In the genomic region with DNA sequence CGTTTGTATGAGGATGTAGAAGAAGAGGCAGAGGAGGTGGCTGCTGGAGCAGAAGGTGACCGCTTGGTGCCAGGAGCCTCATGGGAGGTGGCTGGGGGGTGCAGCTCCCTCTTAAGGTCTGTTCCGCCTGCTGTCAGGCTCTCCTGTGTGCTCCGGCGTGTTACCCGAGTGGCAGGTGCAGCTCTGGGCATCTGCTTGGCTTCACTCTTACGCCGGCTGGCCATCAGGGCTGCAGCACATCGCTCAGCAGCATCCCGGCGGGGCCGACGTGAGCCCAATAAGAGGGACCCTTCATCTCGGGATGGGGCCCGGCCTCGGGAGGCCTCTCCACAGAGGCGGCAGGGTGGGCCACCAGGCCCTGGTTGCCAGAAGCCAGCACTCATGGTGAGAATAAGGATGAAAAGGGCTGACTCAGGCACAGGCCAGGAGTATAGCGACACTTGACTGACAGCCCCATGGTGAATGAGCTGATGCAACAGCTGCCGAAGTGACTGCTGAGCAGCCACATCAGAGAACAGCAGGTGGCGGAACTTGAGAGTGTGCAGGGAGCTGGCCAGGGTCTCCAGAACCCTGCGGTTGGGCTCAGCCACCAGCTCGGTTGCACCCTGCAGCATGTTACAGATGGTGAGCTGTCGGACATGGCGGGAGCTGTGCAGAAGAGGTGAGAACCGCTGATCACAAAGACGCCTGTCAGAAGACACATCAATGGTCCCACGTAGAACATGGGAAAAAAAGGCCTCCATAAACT, we compare ENCODE assay signal across 10 cellular contexts. TPM values are rescaled to one million over a fixed set of nuclear protein-coding genes. Genes with fewer than 3 reads are reported as not detected.
A peak's percentile ranks its signal among the peaks of the same experiment; 100 is the strongest.
DNase-seq lines count a peak whose midpoint lies in the region; ATAC-seq, FAIRE-seq and TF ChIP-seq lines count a peak whose summit lies in the region.
"Had no signal": no experiment of that assay in that cellular context is flagged by ENCODE, and none has a peak within 500 bp of the region (broad histone marks: within the 10 kb centered on the region; RNA-seq: fewer than 3 reads in every experiment).

No MANE protein-coding gene starts in this region.

- no peaks in the 10 kb centered on the region for H3K4me1 ChIP-seq in GM12878 (ENCODE audit: control insufficient read depth, insufficient read depth, low read length)
- H3K4me1 ChIP-seq in SK-N-SH (ENCODE audit: control insufficient read depth in 1 of 2, insufficient read depth in 2 of 2, low read depth in 1 of 2, low read length in 1 of 2): 0 out of 4 replicates have a peak, but pooled peaks cover 0 to 6% of the 10 kb centered on the region in 2 experiments
- H3K4me1 ChIP-seq: parathyroid adenoma had no signal

- TF ChIP-seq POLR2A in GM12878 (IDR thresholded peaks at IDR 0.05; ENCODE audit: low read depth, low read length): peak; percentile 66; the same call in 1 of the 2 replicates

- H3K9ac ChIP-seq in GM12878 (ENCODE audit: control insufficient read depth, insufficient read depth, low read length): no peak overlapping the region
- H3K9ac ChIP-seq in SK-N-SH: no peak overlapping the region
- H3K9ac ChIP-seq: parathyroid adenoma had no signal

- H3K4me3 ChIP-seq in GM12878 (no peak overlapping the region), SK-N-SH (ENCODE audit: low read depth in 2 of 2, low read length in 1 of 2) (no peak overlapping the region)

- H3K27ac ChIP-seq in GM12878 (ENCODE audit: control insufficient read depth, insufficient read depth) (no peak overlapping the region), SK-N-SH (ENCODE audit: low read depth in 2 of 2, low read length in 1 of 2) (no peak overlapping the region)
- H3K27ac ChIP-seq: parathyroid adenoma had no signal

- ATAC-seq in GM12878 (no peak; the same call in 2 of the 3 replicates), HG02623 (IDR thresholded peaks at IDR 0.05; ENCODE audit: unreplicated experiment) (no peak), omental fat pad (ENCODE audit: low FRiP score) (no peak), Right ventricle myocardium inferior (no peak)

- H3K79me2 ChIP-seq in GM12878 (ENCODE audit: control insufficient read depth, insufficient read depth, low read length) (no peaks in the 10 kb centered on the region), SK-N-SH (ENCODE audit: insufficient read depth) (peaks cover 6% of the 10 kb centered on the region; the same call in 1 of the 2 replicates)
- H3K79me2 ChIP-seq: parathyroid adenoma had no signal

- peaks cover 30% of the 10 kb centered on the region for H3F3A ChIP-seq in SK-N-SH (replicated peaks; ENCODE audit: insufficient read depth)

- TF ChIP-seq EP300 in GM12878 (IDR thresholded peaks at IDR 0.05; ENCODE audit: borderline replicate concordance in 1 of 2, control insufficient read depth in 1 of 2, low read depth in 2 of 2, low read length in 2 of 2): no peak
- no peak for TF ChIP-seq EP300 in SK-N-SH (IDR thresholded peaks at IDR 0.05; ENCODE audit: borderline replicate concordance in 1 of 2, low read depth in 1 of 2, low read length in 1 of 2)

- no TSS peak for BruUV-seq in GM12878 (replicated peaks; lab: Mats Ljungman, UMichigan)

- DNase-seq in LHCN-M2 (ENCODE audit: low read depth) (peak; percentile 95), SHP77 (lab: John Stamatoyannopoulos, UW) (peak; percentile 90 to 94), GM12878 (ENCODE audit: low read depth, low spot score) (no peak), omental fat pad (ENCODE audit: low spot score) (no peak), SK-N-SH (no peak), Right ventricle myocardium inferior (ENCODE audit: missing footprints) (no peak)
- peak; percentile 9 for DNase-seq in stimulated activated CD8-positive, alpha-beta memory T cell treated with anti-CD3 and anti-CD28 coated beads, Interleukin-12 subunit alpha, Interleukin-12 subunit beta, amount 100 ng/mL, for 24 hours (ENCODE audit: extremely low read depth)
- DNase-seq: foreskin melanocyte had no signal

- in situ Hi-C loops in GM12878 (cut with MboI): no loop called here

- intact Hi-C loops in GM12878 (cut with micrococcal nuclease; ENCODE audit: unreplicated experiment): no loop called here
- intact Hi-C loops in Right ventricle myocardium inferior (cut with DNase I): no loop called here

- H3K27me3 ChIP-seq in GM12878 (replicated peaks in 1 of 2; ENCODE audit: control insufficient read depth in 2 of 2, insufficient read depth in 2 of 2, low read length in 1 of 2) (no peaks in the 10 kb centered on the region), SK-N-SH (ENCODE audit: insufficient read depth) (no peaks in the 10 kb centered on the region)

- H4K20me1 ChIP-seq in GM12878 (ENCODE audit: control insufficient read depth, insufficient read depth) (no peaks in the 10 kb centered on the region), SK-N-SH (ENCODE audit: insufficient read depth) (peaks cover 3% of the 10 kb centered on the region; the same call in 1 of the 2 replicates)

- SMC1A ChIA-PET in GM12878 (lab: Charles Lee; ENCODE audit: uncharacterized antibody, unreplicated experiment): interaction anchor here (1.2 kb wide), 1 partner anchor 31 kb away, joined by 3 read pairs; no protein-coding TSS in a partner anchor

- no peaks in the 10 kb centered on the region for H3K9me2 ChIP-seq in SK-N-SH

- POLR2A ChIA-PET in GM12878 (lab: Charles Lee): interaction anchor here (1.5 kb wide), 1 partner anchor 9 kb away, joined by 12 read pairs; no protein-coding TSS in a partner anchor
- POLR2A ChIA-PET in SK-N-SH (lab: Yijun Ruan, JAX): interaction anchor here (0.6 to 0.8 kb wide), 2 partner anchors 9 to 17 kb away, joined by 3 read pairs; partner anchors contain the start of gene LRRC41

- CTCF ChIA-PET in GM12878 (lab: Yijun Ruan, JAX): interaction anchor here (1.5 kb wide), 1 partner anchor 61 kb away, joined by 5 read pairs; no protein-coding TSS in a partner anchor
- CTCF ChIA-PET in SK-N-SH (lab: Yijun Ruan, JAX): interaction anchor here (0.8 to 1.8 kb wide), 3 partner anchors 14 to 55 kb away, joined by 3 to 4 read pairs (median 4); partner anchors contain the start of gene NSUN4

- 89% methylated on average over 27 of the region's 27 CpGs for WGBS in GM12878 (ENCODE audit: insufficient coverage, insufficient replicate concordance, low lambda C conversion rate, missing lambda C conversion rate)
- WGBS in SK-N-SH (ENCODE audit: low lambda C conversion rate): 96% methylated on average over 22 of the region's 27 CpGs

- H2AFZ ChIP-seq in GM12878 (ENCODE audit: control insufficient read depth, low read depth, low read length): no peak overlapping the region
- H2AFZ ChIP-seq in SK-N-SH (ENCODE audit: low read depth): no peak overlapping the region
- H2AFZ ChIP-seq: parathyroid adenoma had no signal

- H3K9me3 ChIP-seq in GM12878 (replicated peaks; ENCODE audit: control insufficient read depth, insufficient read depth, low read length) (no peaks in the 10 kb centered on the region), SK-N-SH (no peaks in the 10 kb centered on the region)

- no peak for FAIRE-seq in GM12878 (lab: Jason Lieb, UNC)

- H3K36me3 ChIP-seq in GM12878 (ENCODE audit: control insufficient read depth in 2 of 2, insufficient read depth in 2 of 2, low read length in 1 of 2) (peaks cover 12 to 23% of the 10 kb centered on the region in 2 experiments), SK-N-SH (replicated peaks in 1 of 2; ENCODE audit: control insufficient read depth in 1 of 2, insufficient read depth in 2 of 2, low read length in 1 of 2) (peaks cover 27 to 51% of the 10 kb centered on the region in 2 experiments)

- RAD21 ChIA-PET in GM12878 (lab: Charles Lee; ENCODE audit: unreplicated experiment): interaction anchor here (2.0 kb wide), 1 partner anchor 17 kb away, joined by 5 read pairs; the partner anchor contains the start of gene LRRC41

- TF ChIP-seq CTCF in GM12878 (IDR thresholded peaks at IDR 0.05 in 2 of 3, conservative IDR thresholded peaks at IDR 0.05 in 1 of 3; ENCODE audit: control insufficient read depth in 2 of 3, extremely low read depth in 1 of 3, insufficient read depth in 1 of 3, low read depth in 3 of 3, low read length in 3 of 3) (no peak), omental fat pad (IDR thresholded peaks at IDR 0.05) (no peak), SK-N-SH (IDR thresholded peaks at IDR 0.05) (no peak)

- H3K4me2 ChIP-seq in GM12878 (ENCODE audit: control insufficient read depth, insufficient read depth): no peak overlapping the region
- H3K4me2 ChIP-seq in SK-N-SH: no peak overlapping the region

- TF ChIP-seq RAD21 in GM12878 (IDR thresholded peaks at IDR 0.05; ENCODE audit: insufficient read depth, low read depth, low read length): no peak
- no peak for TF ChIP-seq RAD21 in SK-N-SH (IDR thresholded peaks at IDR 0.05; ENCODE audit: low read length)

RNA-seq across cellular contexts. Expression of gene LRRC41, which starts 17.5 kb away (rescaled TPM):
- total RNA-seq in LHCN-M2 (2014; rRNA removed): 106 and 107 TPM in 2 replicates
- polyA plus RNA-seq in LHCN-M2 (2012): 59.3 TPM
- total RNA-seq in GM12878 (2013; cell fraction: nucleolus; rRNA removed): 65.4 and 65.5 TPM in 2 replicates
- total RNA-seq in GM12878 (2014; rRNA removed): 62.7 and 65.7 TPM in 2 replicates
- total RNA-seq in GM12878 (2014; rRNA removed; fragmentation: Illumina TruSeq; extraction: Trizol): 35.1 and 36.3 TPM in 2 replicates
- total RNA-seq in GM12878 (2021): 56.7 and 57.7 TPM in 2 replicates
- polyA plus RNA-seq in GM12878 (2011; ENCODE audit: low read depth): 25.2 TPM
- 25.3 and 43.3 TPM in 2 replicates for polyA plus RNA-seq in GM12878 (2011; rRNA removed)
- 50.6 and 56.7 TPM in 2 replicates for polyA plus RNA-seq in GM12878 (2011; cell fraction: cytosol; rRNA removed)
- 62.8 and 70.9 TPM in 2 replicates for polyA plus RNA-seq in GM12878 (2011; cell fraction: nucleus; rRNA removed)
- polyA plus RNA-seq in GM12878 (2012): 42.1 and 42.9 TPM in 2 replicates
- polyA plus RNA-seq in GM12878 (2014; fragmentation: Illumina TruSeq; extraction: Trizol): 18.5 and 40.1 TPM in 2 replicates
- 10 to 100 TPM; 12.0 to 12.6 TPM for polyA plus RNA-seq in GM12878 (2014; fragmentation: Nextera tagmentation; extraction: Ambion mirVana)
- polyA plus RNA-seq in GM12878 (2014; rRNA removed): 53.8 and 55.6 TPM in 2 replicates
- 10 to 100 TPM; 67.3 to 79.9 TPM for polyA plus RNA-seq in GM12878 (2016; fragmentation: Nextera tagmentation; extraction: Ambion mirVana)
- 40.8 and 80.5 TPM in 2 replicates for polyA minus RNA-seq in GM12878 (2011; rRNA and poly(A)+ RNA removed)
- polyA minus RNA-seq in GM12878 (2011; cell fraction: cytosol; rRNA and poly(A)+ RNA removed): 29.5 TPM in 2 replicates
- polyA minus RNA-seq in GM12878 (2011; cell fraction: nucleus; rRNA and poly(A)+ RNA removed): 21.6 and 34.4 TPM in 2 replicates
- 100 to 1,000 TPM in 1 of 4 donors, 10 to 100 TPM in 3; 65.3 to 108 (median 73.2) TPM for total RNA-seq in omental fat pad
- polyA plus RNA-seq in SK-N-SH (2012; rRNA removed): 59.3 and 66.0 TPM in 2 replicates
- polyA plus RNA-seq in SK-N-SH (2012; cell fraction: cytosol; rRNA removed): 27.8 and 44.8 TPM in 2 replicates
- 79.7 and 99.7 TPM in 2 replicates for polyA plus RNA-seq in SK-N-SH (2012; cell fraction: nucleus; rRNA removed)
- 35.8 TPM for total RNA-seq in Right ventricle myocardium inferior

RNA-seq across cellular contexts. Expression of gene UQCRH, which starts 17.6 kb away (rescaled TPM):
- total RNA-seq in LHCN-M2 (2014; rRNA removed) (428 and 432 TPM in 2 replicates), GM12878 (2014; rRNA removed) (522 and 625 TPM in 2 replicates), GM12878 (2014; rRNA removed; fragmentation: Illumina TruSeq; extraction: Trizol) (582 and 603 TPM in 2 replicates), GM12878 (2021) (363 and 392 TPM in 2 replicates), omental fat pad (100 to 1,000 TPM; 398 to 609 (median 515) TPM), Right ventricle myocardium inferior (1,208 TPM)
- 647 TPM for polyA plus RNA-seq in LHCN-M2 (2012)
- 169 and 182 TPM in 2 replicates for total RNA-seq in GM12878 (2013; cell fraction: nucleolus; rRNA removed)
- 2,257 TPM for polyA plus RNA-seq in GM12878 (2011; ENCODE audit: low read depth)
- polyA plus RNA-seq in GM12878 (2011; rRNA removed) (1,782 and 2,485 TPM in 2 replicates), GM12878 (2014; fragmentation: Illumina TruSeq; extraction: Trizol) (612 and 665 TPM in 2 replicates), GM12878 (2014; fragmentation: Nextera tagmentation; extraction: Ambion mirVana) (1,000 to 10,000 TPM; 1,451 to 1,539 TPM), GM12878 (2014; rRNA removed) (516 and 647 TPM in 2 replicates), GM12878 (2016; fragmentation: Nextera tagmentation; extraction: Ambion mirVana) (100 to 1,000 TPM; 574 to 652 TPM), SK-N-SH (2012; rRNA removed) (971 and 1,411 TPM in 2 replicates)
- polyA plus RNA-seq in GM12878 (2011; cell fraction: cytosol; rRNA removed): 682 and 1,244 TPM in 2 replicates
- polyA plus RNA-seq in GM12878 (2011; cell fraction: nucleus; rRNA removed): 369 and 418 TPM in 2 replicates
- polyA plus RNA-seq in GM12878 (2012): 583 and 710 TPM in 2 replicates
- 164 and 195 TPM in 2 replicates for polyA minus RNA-seq in GM12878 (2011; rRNA and poly(A)+ RNA removed)
- polyA minus RNA-seq in GM12878 (2011; cell fraction: cytosol; rRNA and poly(A)+ RNA removed): 98.8 and 102 TPM in 2 replicates
- polyA minus RNA-seq in GM12878 (2011; cell fraction: nucleus; rRNA and poly(A)+ RNA removed): 46.1 and 63.4 TPM in 2 replicates
- 1,815 and 2,051 TPM in 2 replicates for polyA plus RNA-seq in SK-N-SH (2012; cell fraction: cytosol; rRNA removed)
- polyA plus RNA-seq in SK-N-SH (2012; cell fraction: nucleus; rRNA removed): 140 and 205 TPM in 2 replicates

RNA-seq across cellular contexts. Expression of gene RAD54L, which starts 38.3 kb away (rescaled TPM):
- total RNA-seq in LHCN-M2 (2014; rRNA removed): 14.7 and 16.6 TPM in 2 replicates
- 6.9 TPM for polyA plus RNA-seq in LHCN-M2 (2012)
- total RNA-seq in GM12878 (2013; cell fraction: nucleolus; rRNA removed): 15.3 and 17.4 TPM in 2 replicates
- 15.8 TPM in 2 replicates for total RNA-seq in GM12878 (2014; rRNA removed)
- 12.4 and 12.9 TPM in 2 replicates for total RNA-seq in GM12878 (2014; rRNA removed; fragmentation: Illumina TruSeq; extraction: Trizol)
- 34.0 and 34.7 TPM in 2 replicates for total RNA-seq in GM12878 (2021)
- polyA plus RNA-seq in GM12878 (2011; ENCODE audit: low read depth): 7.4 TPM
- polyA plus RNA-seq in GM12878 (2011; rRNA removed): 8.9 and 17.6 TPM in 2 replicates
- 24.1 and 27.9 TPM in 2 replicates for polyA plus RNA-seq in GM12878 (2011; cell fraction: cytosol; rRNA removed)
- polyA plus RNA-seq in GM12878 (2011; cell fraction: nucleus; rRNA removed): 86.4 and 103 TPM in 2 replicates
- polyA plus RNA-seq in GM12878 (2012): 10.6 and 18.3 TPM in 2 replicates
- 26.5 and 35.5 TPM in 2 replicates for polyA plus RNA-seq in GM12878 (2014; fragmentation: Illumina TruSeq; extraction: Trizol)
- polyA plus RNA-seq in GM12878 (2014; fragmentation: Nextera tagmentation; extraction: Ambion mirVana): 10 to 100 TPM; 15.8 to 26.1 TPM
- 21.1 and 24.5 TPM in 2 replicates for polyA plus RNA-seq in GM12878 (2014; rRNA removed)
- polyA plus RNA-seq in GM12878 (2016; fragmentation: Nextera tagmentation; extraction: Ambion mirVana): 10 to 100 TPM; 51.5 to 54.2 TPM
- polyA minus RNA-seq in GM12878 (2011; rRNA and poly(A)+ RNA removed): 20.2 and 21.9 TPM in 2 replicates
- polyA minus RNA-seq in GM12878 (2011; cell fraction: cytosol; rRNA and poly(A)+ RNA removed): 11.0 and 11.6 TPM in 2 replicates
- polyA minus RNA-seq in GM12878 (2011; cell fraction: nucleus; rRNA and poly(A)+ RNA removed): 9.6 and 19.3 TPM in 2 replicates
- total RNA-seq in omental fat pad: 1 to 10 TPM in 1 of 4 donors, under 1 TPM in 1, not detected in 2; 0.28 to 1.4 TPM
- 11.5 and 13.4 TPM in 2 replicates for polyA plus RNA-seq in SK-N-SH (2012; rRNA removed)
- 5.6 and 8.1 TPM in 2 replicates for polyA plus RNA-seq in SK-N-SH (2012; cell fraction: cytosol; rRNA removed)
- 37.1 and 49.5 TPM in 2 replicates for polyA plus RNA-seq in SK-N-SH (2012; cell fraction: nucleus; rRNA removed)
- 0.73 TPM for total RNA-seq in Right ventricle myocardium inferior

RNA-seq across cellular contexts. Expression of gene NSUN4, which starts 54.7 kb away (rescaled TPM):
- total RNA-seq in LHCN-M2 (2014; rRNA removed): 13.0 and 14.3 TPM in 2 replicates
- 10.4 TPM for polyA plus RNA-seq in LHCN-M2 (2012)
- 114 and 121 TPM in 2 replicates for total RNA-seq in GM12878 (2013; cell fraction: nucleolus; rRNA removed)
- total RNA-seq in GM12878 (2014; rRNA removed): 27.7 and 31.0 TPM in 2 replicates
- 24.9 and 25.3 TPM in 2 replicates for total RNA-seq in GM12878 (2014; rRNA removed; fragmentation: Illumina TruSeq; extraction: Trizol)
- 31.4 and 31.8 TPM in 2 replicates for total RNA-seq in GM12878 (2021)
- polyA plus RNA-seq in GM12878 (2011; ENCODE audit: low read depth): 22.0 TPM
- 62.7 and 80.2 TPM in 2 replicates for polyA plus RNA-seq in GM12878 (2011; rRNA removed)
- 88.7 and 90.7 TPM in 2 replicates for polyA plus RNA-seq in GM12878 (2011; cell fraction: cytosol; rRNA removed)
- polyA plus RNA-seq in GM12878 (2011; cell fraction: nucleus; rRNA removed): 59.9 and 67.7 TPM in 2 replicates
- 20.9 and 28.7 TPM in 2 replicates for polyA plus RNA-seq in GM12878 (2012)
- polyA plus RNA-seq in GM12878 (2014; fragmentation: Illumina TruSeq; extraction: Trizol): 24.4 and 31.1 TPM in 2 replicates
- 10 to 100 TPM; 22.1 to 26.6 TPM for polyA plus RNA-seq in GM12878 (2014; fragmentation: Nextera tagmentation; extraction: Ambion mirVana)
- 30.1 and 36.0 TPM in 2 replicates for polyA plus RNA-seq in GM12878 (2014; rRNA removed)
- polyA plus RNA-seq in GM12878 (2016; fragmentation: Nextera tagmentation; extraction: Ambion mirVana): 10 to 100 TPM; 25.4 to 29.2 TPM
- 170 and 217 TPM in 2 replicates for polyA minus RNA-seq in GM12878 (2011; rRNA and poly(A)+ RNA removed)
- polyA minus RNA-seq in GM12878 (2011; cell fraction: cytosol; rRNA and poly(A)+ RNA removed): 23.7 and 23.9 TPM in 2 replicates
- polyA minus RNA-seq in GM12878 (2011; cell fraction: nucleus; rRNA and poly(A)+ RNA removed): 38.7 and 43.4 TPM in 2 replicates
- 10 to 100 TPM; 19.5 to 26.3 (median 22.2) TPM for total RNA-seq in omental fat pad
- 14.7 and 18.8 TPM in 2 replicates for polyA plus RNA-seq in SK-N-SH (2012; rRNA removed)
- 11.4 and 15.8 TPM in 2 replicates for polyA plus RNA-seq in SK-N-SH (2012; cell fraction: cytosol; rRNA removed)
- 22.7 and 26.9 TPM in 2 replicates for polyA plus RNA-seq in SK-N-SH (2012; cell fraction: nucleus; rRNA removed)
- 14.0 TPM for total RNA-seq in Right ventricle myocardium inferior

Comparison
In these comparisons a context has a peak if more than half of its experiments do, and no peak if none do; other contexts are left out.
1. DNase-seq: peak in LHCN-M2 (single experiment), SHP77 (2 of 2) and stimulated activated CD8-positive, alpha-beta memory T cell treated with anti-CD3 and anti-CD28 coated beads, Interleukin-12 subunit alpha, Interleukin-12 subunit beta, amount 100 ng/mL, for 24 hours (single experiment); none in GM12878 (single experiment), omental fat pad (single experiment), SK-N-SH (single experiment) and Right ventricle myocardium inferior (single experiment).